In the genomic region with DNA sequence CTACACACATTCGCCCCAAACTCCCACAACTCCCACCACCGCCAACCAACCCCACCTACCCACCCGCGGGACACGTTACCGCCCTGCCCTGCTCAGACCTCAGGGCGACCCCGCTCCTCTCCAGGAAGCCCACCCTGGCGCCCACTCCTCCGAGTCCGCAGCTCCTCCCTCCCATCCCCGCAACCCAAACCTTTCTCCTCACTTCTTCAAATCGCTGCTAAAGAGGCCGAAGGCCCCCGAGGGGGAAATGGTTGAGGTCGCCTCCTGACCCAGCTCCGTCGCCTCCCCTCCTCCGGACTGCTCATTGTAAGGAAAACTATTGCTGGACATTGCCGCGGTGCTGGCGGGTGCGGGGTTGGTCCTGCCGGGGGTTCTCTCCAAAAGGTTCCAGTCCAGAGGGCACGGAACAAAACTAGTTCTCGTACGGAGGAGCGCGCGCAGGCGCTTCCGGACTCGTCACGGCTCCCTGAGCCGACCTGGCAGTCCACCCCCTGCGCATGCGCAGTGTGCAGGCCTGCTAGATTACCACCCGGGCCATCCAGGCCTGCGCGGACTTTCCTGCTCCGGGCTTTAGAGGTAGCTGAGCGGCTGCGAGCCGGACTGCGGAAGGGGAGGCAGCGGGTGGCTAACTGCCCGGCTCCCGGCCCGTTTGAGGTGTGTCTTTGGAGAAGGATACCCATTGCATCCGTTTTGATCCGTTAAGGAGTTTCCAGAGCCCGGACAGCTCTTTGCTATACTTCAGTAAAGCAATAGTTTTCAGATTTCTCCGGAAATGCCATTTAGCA, we compare ENCODE assay signal across 1 cellular context.
TF ChIP-seq lines count a peak whose summit lies in the region.

A gene with protein sequence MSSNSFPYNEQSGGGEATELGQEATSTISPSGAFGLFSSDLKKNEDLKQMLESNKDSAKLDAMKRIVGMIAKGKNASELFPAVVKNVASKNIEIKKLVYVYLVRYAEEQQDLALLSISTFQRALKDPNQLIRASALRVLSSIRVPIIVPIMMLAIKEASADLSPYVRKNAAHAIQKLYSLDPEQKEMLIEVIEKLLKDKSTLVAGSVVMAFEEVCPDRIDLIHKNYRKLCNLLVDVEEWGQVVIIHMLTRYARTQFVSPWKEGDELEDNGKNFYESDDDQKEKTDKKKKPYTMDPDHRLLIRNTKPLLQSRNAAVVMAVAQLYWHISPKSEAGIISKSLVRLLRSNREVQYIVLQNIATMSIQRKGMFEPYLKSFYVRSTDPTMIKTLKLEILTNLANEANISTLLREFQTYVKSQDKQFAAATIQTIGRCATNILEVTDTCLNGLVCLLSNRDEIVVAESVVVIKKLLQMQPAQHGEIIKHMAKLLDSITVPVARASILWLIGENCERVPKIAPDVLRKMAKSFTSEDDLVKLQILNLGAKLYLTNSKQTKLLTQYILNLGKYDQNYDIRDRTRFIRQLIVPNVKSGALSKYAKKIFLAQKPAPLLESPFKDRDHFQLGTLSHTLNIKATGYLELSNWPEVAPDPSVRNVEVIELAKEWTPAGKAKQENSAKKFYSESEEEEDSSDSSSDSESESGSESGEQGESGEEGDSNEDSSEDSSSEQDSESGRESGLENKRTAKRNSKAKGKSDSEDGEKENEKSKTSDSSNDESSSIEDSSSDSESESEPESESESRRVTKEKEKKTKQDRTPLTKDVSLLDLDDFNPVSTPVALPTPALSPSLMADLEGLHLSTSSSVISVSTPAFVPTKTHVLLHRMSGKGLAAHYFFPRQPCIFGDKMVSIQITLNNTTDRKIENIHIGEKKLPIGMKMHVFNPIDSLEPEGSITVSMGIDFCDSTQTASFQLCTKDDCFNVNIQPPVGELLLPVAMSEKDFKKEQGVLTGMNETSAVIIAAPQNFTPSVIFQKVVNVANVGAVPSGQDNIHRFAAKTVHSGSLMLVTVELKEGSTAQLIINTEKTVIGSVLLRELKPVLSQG (minus strand): TSS at position 449 of the 785 bp plus-strand sequence. CDS start 119 bp downstream, at position 330.

TF ChIP-seq in HepG2, 621 proteins besides CTCF, POLR2A, EP300 and RAD21 (continued from another document and continues in another):
- TF ChIP-seq SMAD3 (CRISPR knock-in tag; IDR thresholded peaks at IDR 0.05) (peak; percentile 90), TRIM24 (CRISPR knock-in tag; IDR thresholded peaks at IDR 0.05) (no peak), ZNF326 (CRISPR knock-in tag; IDR thresholded peaks at IDR 0.05; ENCODE audit: borderline replicate concordance) (no peak), ZNF747 (CRISPR knock-in tag; IDR thresholded peaks at IDR 0.05; ENCODE audit: borderline replicate concordance) (peak; percentile 60; the same call in 1 of the 2 replicates), MED8 (CRISPR knock-in tag; IDR thresholded peaks at IDR 0.05; ENCODE audit: insufficient replicate concordance) (peak; percentile 52), NR1H2 (CRISPR knock-in tag; IDR thresholded peaks at IDR 0.05; ENCODE audit: borderline replicate concordance, low read depth) (no peak), ZNF737 (CRISPR knock-in tag; IDR thresholded peaks at IDR 0.05; ENCODE audit: borderline replicate concordance) (no peak), HMG20A (CRISPR knock-in tag; IDR thresholded peaks at IDR 0.05; ENCODE audit: borderline replicate concordance) (no peak), IKZF4 (CRISPR knock-in tag; IDR thresholded peaks at IDR 0.05; ENCODE audit: borderline replicate concordance, low read depth, not compliant biosample characterization) (no peak), ISL2 (CRISPR knock-in tag; IDR thresholded peaks at IDR 0.05) (peak; percentile 55; the same call in 1 of the 2 replicates), ZBTB7B (CRISPR knock-in tag; IDR thresholded peaks at IDR 0.05) (no peak), FOXK1 (CRISPR knock-in tag; IDR thresholded peaks at IDR 0.05; ENCODE audit: borderline replicate concordance, low read depth) (peak; percentile 78; the same call in 1 of the 2 replicates), ZNF816 (CRISPR knock-in tag; IDR thresholded peaks at IDR 0.05; ENCODE audit: borderline replicate concordance) (peak; percentile 72), HNRNPK (IDR thresholded peaks at IDR 0.05; ENCODE audit: low read depth, low read length, poor library complexity, severe bottlenecking) (peak; percentile 26), ZNF619 (CRISPR knock-in tag; IDR thresholded peaks at IDR 0.05) (no peak), NONO (IDR thresholded peaks at IDR 0.05) (no peak), NONO (CRISPR knock-in tag; conservative IDR thresholded peaks at IDR 0.05) (peak; percentile 75), ZNF883 (CRISPR knock-in tag; IDR thresholded peaks at IDR 0.05; ENCODE audit: not compliant biosample characterization) (peak; percentile 69), BRD4 (CRISPR knock-in tag; IDR thresholded peaks at IDR 0.05) (no peak), SMC3 (IDR thresholded peaks at IDR 0.05; ENCODE audit: low read length) (no peak), TAF1 (CRISPR knock-in tag; IDR thresholded peaks at IDR 0.05) (peak; percentile 67; the same call in 1 of the 2 replicates), ZFP1 (CRISPR knock-in tag; IDR thresholded peaks at IDR 0.05) (0 out of 2 replicates have a peak, but pooled peaks have one; percentile 15), FOXK2 (IDR thresholded peaks at IDR 0.05) (no peak), SATB2 (CRISPR knock-in tag; IDR thresholded peaks at IDR 0.05) (0 out of 2 replicates have a peak, but pooled peaks have one; percentile 25), BRCA1 (CRISPR knock-in tag; IDR thresholded peaks at IDR 0.05) (no peak), HDAC1 (CRISPR knock-in tag; IDR thresholded peaks at IDR 0.05) (peak; percentile 78; the same call in 1 of the 2 replicates), TBX2 (CRISPR knock-in tag; IDR thresholded peaks at IDR 0.05; ENCODE audit: borderline replicate concordance) (peak; percentile 70), ZNF205 (CRISPR knock-in tag; IDR thresholded peaks at IDR 0.05) (peak; percentile 65; the same call in 1 of the 2 replicates), GATAD2A (CRISPR knock-in tag; IDR thresholded peaks at IDR 0.05) (no peak; the same call in 1 of the 2 replicates), PCBP2 (optimal IDR thresholded peaks at IDR 0.05; ENCODE audit: low read depth, low read length, poor library complexity, severe bottlenecking) (no peak), ZNF282 (IDR thresholded peaks at IDR 0.05; ENCODE audit: partially characterized antibody) (no peak), PITX1 (CRISPR knock-in tag; IDR thresholded peaks at IDR 0.05) (no peak), PHF20 (CRISPR knock-in tag; IDR thresholded peaks at IDR 0.05) (peak; percentile 78), PHF21A (CRISPR knock-in tag; IDR thresholded peaks at IDR 0.05) (peak; percentile 86; the same call in 1 of the 2 replicates), MAFF (IDR thresholded peaks at IDR 0.05; ENCODE audit: low read depth, low read length) (no peak), TOE1 (CRISPR knock-in tag; IDR thresholded peaks at IDR 0.05) (no peak; the same call in 1 of the 2 replicates), CENPT (CRISPR knock-in tag; IDR thresholded peaks at IDR 0.05; ENCODE audit: low read depth) (no peak), ZNF256 (CRISPR knock-in tag; conservative IDR thresholded peaks at IDR 0.05) (peak; percentile 38)
- TF ChIP-seq, protein P1, sequence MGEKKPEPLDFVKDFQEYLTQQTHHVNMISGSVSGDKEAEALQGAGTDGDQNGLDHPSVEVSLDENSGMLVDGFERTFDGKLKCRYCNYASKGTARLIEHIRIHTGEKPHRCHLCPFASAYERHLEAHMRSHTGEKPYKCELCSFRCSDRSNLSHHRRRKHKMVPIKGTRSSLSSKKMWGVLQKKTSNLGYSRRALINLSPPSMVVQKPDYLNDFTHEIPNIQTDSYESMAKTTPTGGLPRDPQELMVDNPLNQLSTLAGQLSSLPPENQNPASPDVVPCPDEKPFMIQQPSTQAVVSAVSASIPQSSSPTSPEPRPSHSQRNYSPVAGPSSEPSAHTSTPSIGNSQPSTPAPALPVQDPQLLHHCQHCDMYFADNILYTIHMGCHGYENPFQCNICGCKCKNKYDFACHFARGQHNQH (CRISPR knock-in tag; IDR thresholded peaks at IDR 0.05): peak; percentile 90
- TF ChIP-seq, protein P2, sequence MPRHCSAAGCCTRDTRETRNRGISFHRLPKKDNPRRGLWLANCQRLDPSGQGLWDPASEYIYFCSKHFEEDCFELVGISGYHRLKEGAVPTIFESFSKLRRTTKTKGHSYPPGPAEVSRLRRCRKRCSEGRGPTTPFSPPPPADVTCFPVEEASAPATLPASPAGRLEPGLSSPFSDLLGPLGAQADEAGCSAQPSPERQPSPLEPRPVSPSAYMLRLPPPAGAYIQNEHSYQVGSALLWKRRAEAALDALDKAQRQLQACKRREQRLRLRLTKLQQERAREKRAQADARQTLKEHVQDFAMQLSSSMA (CRISPR knock-in tag; IDR thresholded peaks at IDR 0.05): no peak; the same call in 1 of the 2 replicates
- TF ChIP-seq, protein P3, sequence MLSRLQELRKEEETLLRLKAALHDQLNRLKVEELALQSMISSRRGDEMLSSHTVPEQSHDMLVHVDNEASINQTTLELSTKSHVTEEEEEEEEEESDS (CRISPR knock-in tag; IDR thresholded peaks at IDR 0.05; ENCODE audit: borderline replicate concordance): no peak
- TF ChIP-seq, protein P4, sequence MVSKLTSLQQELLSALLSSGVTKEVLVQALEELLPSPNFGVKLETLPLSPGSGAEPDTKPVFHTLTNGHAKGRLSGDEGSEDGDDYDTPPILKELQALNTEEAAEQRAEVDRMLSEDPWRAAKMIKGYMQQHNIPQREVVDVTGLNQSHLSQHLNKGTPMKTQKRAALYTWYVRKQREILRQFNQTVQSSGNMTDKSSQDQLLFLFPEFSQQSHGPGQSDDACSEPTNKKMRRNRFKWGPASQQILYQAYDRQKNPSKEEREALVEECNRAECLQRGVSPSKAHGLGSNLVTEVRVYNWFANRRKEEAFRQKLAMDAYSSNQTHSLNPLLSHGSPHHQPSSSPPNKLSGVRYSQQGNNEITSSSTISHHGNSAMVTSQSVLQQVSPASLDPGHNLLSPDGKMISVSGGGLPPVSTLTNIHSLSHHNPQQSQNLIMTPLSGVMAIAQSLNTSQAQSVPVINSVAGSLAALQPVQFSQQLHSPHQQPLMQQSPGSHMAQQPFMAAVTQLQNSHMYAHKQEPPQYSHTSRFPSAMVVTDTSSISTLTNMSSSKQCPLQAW (CRISPR knock-in tag; IDR thresholded peaks at IDR 0.05): peak; percentile 52
- TF ChIP-seq, protein P5, sequence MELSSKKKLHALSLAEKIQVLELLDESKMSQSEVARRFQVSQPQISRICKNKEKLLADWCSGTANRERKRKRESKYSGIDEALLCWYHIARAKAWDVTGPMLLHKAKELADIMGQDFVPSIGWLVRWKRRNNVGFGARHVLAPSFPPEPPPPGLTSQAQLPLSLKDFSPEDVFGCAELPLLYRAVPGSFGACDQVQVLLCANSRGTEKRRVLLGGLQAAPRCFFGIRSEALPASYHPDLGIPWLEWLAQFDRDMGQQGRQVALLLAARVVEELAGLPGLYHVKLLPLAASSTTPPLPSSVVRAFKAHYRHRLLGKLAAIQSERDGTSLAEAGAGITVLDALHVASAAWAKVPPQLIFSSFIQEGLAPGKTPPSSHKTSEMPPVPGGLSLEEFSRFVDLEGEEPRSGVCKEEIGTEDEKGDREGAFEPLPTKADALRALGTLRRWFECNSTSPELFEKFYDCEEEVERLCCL (CRISPR knock-in tag; IDR thresholded peaks at IDR 0.05; ENCODE audit: borderline replicate concordance): no peak
- TF ChIP-seq, protein P6, sequence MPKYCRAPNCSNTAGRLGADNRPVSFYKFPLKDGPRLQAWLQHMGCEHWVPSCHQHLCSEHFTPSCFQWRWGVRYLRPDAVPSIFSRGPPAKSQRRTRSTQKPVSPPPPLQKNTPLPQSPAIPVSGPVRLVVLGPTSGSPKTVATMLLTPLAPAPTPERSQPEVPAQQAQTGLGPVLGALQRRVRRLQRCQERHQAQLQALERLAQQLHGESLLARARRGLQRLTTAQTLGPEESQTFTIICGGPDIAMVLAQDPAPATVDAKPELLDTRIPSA (CRISPR knock-in tag; IDR thresholded peaks at IDR 0.05; ENCODE audit: borderline replicate concordance): no peak
- TF ChIP-seq, protein P7, sequence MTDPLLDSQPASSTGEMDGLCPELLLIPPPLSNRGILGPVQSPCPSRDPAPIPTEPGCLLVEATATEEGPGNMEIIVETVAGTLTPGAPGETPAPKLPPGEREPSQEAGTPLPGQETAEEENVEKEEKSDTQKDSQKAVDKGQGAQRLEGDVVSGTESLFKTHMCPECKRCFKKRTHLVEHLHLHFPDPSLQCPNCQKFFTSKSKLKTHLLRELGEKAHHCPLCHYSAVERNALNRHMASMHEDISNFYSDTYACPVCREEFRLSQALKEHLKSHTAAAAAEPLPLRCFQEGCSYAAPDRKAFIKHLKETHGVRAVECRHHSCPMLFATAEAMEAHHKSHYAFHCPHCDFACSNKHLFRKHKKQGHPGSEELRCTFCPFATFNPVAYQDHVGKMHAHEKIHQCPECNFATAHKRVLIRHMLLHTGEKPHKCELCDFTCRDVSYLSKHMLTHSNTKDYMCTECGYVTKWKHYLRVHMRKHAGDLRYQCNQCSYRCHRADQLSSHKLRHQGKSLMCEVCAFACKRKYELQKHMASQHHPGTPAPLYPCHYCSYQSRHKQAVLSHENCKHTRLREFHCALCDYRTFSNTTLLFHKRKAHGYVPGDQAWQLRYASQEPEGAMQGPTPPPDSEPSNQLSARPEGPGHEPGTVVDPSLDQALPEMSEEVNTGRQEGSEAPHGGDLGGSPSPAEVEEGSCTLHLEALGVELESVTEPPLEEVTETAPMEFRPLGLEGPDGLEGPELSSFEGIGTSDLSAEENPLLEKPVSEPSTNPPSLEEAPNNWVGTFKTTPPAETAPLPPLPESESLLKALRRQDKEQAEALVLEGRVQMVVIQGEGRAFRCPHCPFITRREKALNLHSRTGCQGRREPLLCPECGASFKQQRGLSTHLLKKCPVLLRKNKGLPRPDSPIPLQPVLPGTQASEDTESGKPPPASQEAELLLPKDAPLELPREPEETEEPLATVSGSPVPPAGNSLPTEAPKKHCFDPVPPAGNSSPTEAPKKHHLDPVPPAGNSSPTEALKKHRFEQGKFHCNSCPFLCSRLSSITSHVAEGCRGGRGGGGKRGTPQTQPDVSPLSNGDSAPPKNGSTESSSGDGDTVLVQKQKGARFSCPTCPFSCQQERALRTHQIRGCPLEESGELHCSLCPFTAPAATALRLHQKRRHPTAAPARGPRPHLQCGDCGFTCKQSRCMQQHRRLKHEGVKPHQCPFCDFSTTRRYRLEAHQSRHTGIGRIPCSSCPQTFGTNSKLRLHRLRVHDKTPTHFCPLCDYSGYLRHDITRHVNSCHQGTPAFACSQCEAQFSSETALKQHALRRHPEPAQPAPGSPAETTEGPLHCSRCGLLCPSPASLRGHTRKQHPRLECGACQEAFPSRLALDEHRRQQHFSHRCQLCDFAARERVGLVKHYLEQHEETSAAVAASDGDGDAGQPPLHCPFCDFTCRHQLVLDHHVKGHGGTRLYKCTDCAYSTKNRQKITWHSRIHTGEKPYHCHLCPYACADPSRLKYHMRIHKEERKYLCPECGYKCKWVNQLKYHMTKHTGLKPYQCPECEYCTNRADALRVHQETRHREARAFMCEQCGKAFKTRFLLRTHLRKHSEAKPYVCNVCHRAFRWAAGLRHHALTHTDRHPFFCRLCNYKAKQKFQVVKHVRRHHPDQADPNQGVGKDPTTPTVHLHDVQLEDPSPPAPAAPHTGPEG (CRISPR knock-in tag; IDR thresholded peaks at IDR 0.05): peak; percentile 53; the same call in 1 of the 2 replicates
- TF ChIP-seq, protein P8, sequence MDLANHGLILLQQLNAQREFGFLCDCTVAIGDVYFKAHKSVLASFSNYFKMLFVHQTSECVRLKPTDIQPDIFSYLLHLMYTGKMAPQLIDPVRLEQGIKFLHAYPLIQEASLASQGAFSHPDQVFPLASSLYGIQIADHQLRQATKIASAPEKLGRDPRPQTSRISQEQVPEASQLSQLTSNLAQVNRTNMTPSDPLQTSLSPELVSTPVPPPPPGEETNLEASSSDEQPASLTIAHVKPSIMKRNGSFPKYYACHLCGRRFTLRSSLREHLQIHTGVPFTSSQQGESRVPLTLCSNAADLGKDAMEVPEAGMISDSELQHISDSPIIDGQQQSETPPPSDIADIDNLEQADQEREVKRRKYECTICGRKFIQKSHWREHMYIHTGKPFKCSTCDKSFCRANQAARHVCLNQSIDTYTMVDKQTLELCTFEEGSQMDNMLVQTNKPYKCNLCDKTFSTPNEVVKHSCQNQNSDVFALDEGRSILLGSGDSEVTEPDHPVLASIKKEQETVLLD (CRISPR knock-in tag; IDR thresholded peaks at IDR 0.05; ENCODE audit: low read depth): no peak; the same call in 1 of the 2 replicates
